Comparison of ENCODE assay signal across 32 cellular contexts in genomic region chr11:92980291-92980690, GRCh38. TPM values are rescaled to one million over a fixed set of nuclear protein-coding genes. Genes with fewer than 3 reads are reported as not detected.
"Had no signal": no experiment of that assay in that cellular context is flagged by ENCODE, and none has a peak within 500 bp of the region (broad histone marks: within the 10 kb centered on the region; RNA-seq: fewer than 3 reads in every experiment).

No MANE protein-coding gene starts in this region.

- H3K36me3 ChIP-seq: gastrocnemius medialis, ovary, sigmoid colon, stomach, thyroid gland, vagina had no signal

- H3K9me3 ChIP-seq: gastrocnemius medialis, ovary, psoas muscle, sigmoid colon, stomach, thyroid gland, vagina had no signal

- FAIRE-seq: endometrium, keratinocyte had no signal

- H3K27ac ChIP-seq: gastrocnemius medialis, ovary, psoas muscle, sigmoid colon, stomach, thyroid gland, vagina had no signal

- H3K27me3 ChIP-seq: gastrocnemius medialis, ovary, sigmoid colon, stomach, thyroid gland, vagina had no signal

- DNase-seq: dermis blood vessel endothelial cell; effector memory CD8-positive, alpha-beta T cell; foreskin fibroblast; gastrocnemius medialis; head of caudate nucleus; natural killer cell; occipital lobe; ovary; psoas muscle; right cardiac atrium; sigmoid colon; stimulated activated CD4-positive, alpha-beta T cell treated with anti-CD3 and anti-CD28 coated beads, Interleukin-2, amount 100 ng/mL, for 24 hours; stimulated activated CD4-positive, alpha-beta T cell treated with anti-CD3 and anti-CD28 coated beads, Interleukin-4, amount 100 ng/mL, for 24 hours; stimulated activated naive CD4-positive, alpha-beta T cell treated with Interleukin-2 at 50 U/mL for 16 hours; stomach; thyroid gland; trophoblast cell had no signal

- H3K4me3 ChIP-seq: gastrocnemius medialis, lung, ovary, psoas muscle, sigmoid colon, stomach, thyroid gland, vagina had no signal

- ATAC-seq: effector memory CD8-positive, alpha-beta T cell; gastrocnemius medialis; natural killer cell; psoas muscle; right cardiac atrium; stimulated activated effector memory CD8-positive, alpha-beta T cell treated with anti-CD3 and anti-CD28 coated beads, Interleukin-12 subunit alpha, Interleukin-12 subunit beta, amount 100 ng/mL, for 72 hours had no signal

- H3K4me1 ChIP-seq: gastrocnemius medialis, psoas muscle, thyroid gland, vagina had no signal

RNA-seq across cellular contexts. Expression of gene MTNR1B, which starts 10.8 kb away (rescaled TPM):
- total RNA-seq: dermis blood vessel endothelial cell, gastrocnemius medialis, glomerular endothelial cell, liver, lung, mononuclear cell, natural killer cell, occipital lobe, ovary, psoas muscle, renal cortical epithelial cell, right cardiac atrium, sigmoid colon, skeletal muscle tissue, subcutaneous adipose tissue, temporal lobe, thyroid gland, ureter, vagina had no signal
- polyA plus RNA-seq: esophagus, keratinocyte, liver, lung, neural cell, ovary, psoas muscle, right cardiac atrium, sigmoid colon, stomach had no signal
